11 cellular contexts compared by ENCODE assay signal in genomic region chr17:19263621-19264010, GRCh38. TPM values are rescaled to one million over a fixed set of nuclear protein-coding genes. Genes with fewer than 3 reads are reported as not detected.
DNase-seq lines count a peak whose midpoint lies in the region; ATAC-seq and TF ChIP-seq lines count a peak whose summit lies in the region.
"Had no signal": no experiment of that assay in that cellular context is flagged by ENCODE, and none has a peak within 500 bp of the region (broad histone marks: within the 10 kb centered on the region; RNA-seq: fewer than 3 reads in every experiment).

No MANE protein-coding gene starts in this region.

- TF ChIP-seq CTCF in activated CD8-positive, alpha-beta T cell treated with anti-CD3 and anti-CD28 coated beads for 36 hours (IDR thresholded peaks at IDR 0.05) = no peak

- peak; percentile 41 for DNase-seq in HT1080 (ENCODE audit: low read depth)
- DNase-seq in kidney tubule cell (ENCODE audit: low spot score) = peak; percentile 68
- peak; percentile 53 for DNase-seq in stromal cell of bone marrow (ENCODE audit: low read depth)
- no peak for DNase-seq in activated CD8-positive, alpha-beta T cell treated with anti-CD3 and anti-CD28 coated beads for 36 hours
- no peak for DNase-seq in midbrain (lab: John Stamatoyannopoulos, UW)
- DNase-seq: activated gamma-delta T cell treated with Interleukin-2 at 50 U/mL for 16 hours, NCI-H446 had no signal

- no peaks in the 10 kb centered on the region for H3K4me1 Mint-ChIP-seq in activated CD8-positive, alpha-beta T cell treated with anti-CD3 and anti-CD28 coated beads for 36 hours (ENCODE audit: low read depth)

- POLR2A ChIA-PET in activated CD8-positive, alpha-beta T cell treated with anti-CD3 and anti-CD28 coated beads for 36 hours (lab: Charles Lee) = no interaction called here

- intact Hi-C loops in activated CD8-positive, alpha-beta T cell treated with anti-CD3 and anti-CD28 coated beads for 36 hours (cut with micrococcal nuclease) = no loop called here

- H3K27ac Mint-ChIP-seq in activated CD8-positive, alpha-beta T cell treated with anti-CD3 and anti-CD28 coated beads for 36 hours = no peak overlapping the region

- H3K9me3 Mint-ChIP-seq in activated CD8-positive, alpha-beta T cell treated with anti-CD3 and anti-CD28 coated beads for 36 hours = no peaks in the 10 kb centered on the region

- peaks cover 9% of the 10 kb centered on the region for H3K27me3 Mint-ChIP-seq in activated CD8-positive, alpha-beta T cell treated with anti-CD3 and anti-CD28 coated beads for 36 hours

- no peaks in the 10 kb centered on the region for H3K36me3 Mint-ChIP-seq in activated CD8-positive, alpha-beta T cell treated with anti-CD3 and anti-CD28 coated beads for 36 hours (ENCODE audit: low read depth)

- H3K4me3 Mint-ChIP-seq in activated CD8-positive, alpha-beta T cell treated with anti-CD3 and anti-CD28 coated beads for 36 hours = no peak overlapping the region

- CTCF ChIA-PET in activated CD8-positive, alpha-beta T cell treated with anti-CD3 and anti-CD28 coated beads for 36 hours (lab: Charles Lee) = no interaction called here

- ATAC-seq in GM21381 (IDR thresholded peaks at IDR 0.05; ENCODE audit: unreplicated experiment) (no peak), HG03439 (IDR thresholded peaks at IDR 0.05; ENCODE audit: unreplicated experiment) (no peak)
- ATAC-seq in activated CD8-positive, alpha-beta T cell treated with anti-CD3 and anti-CD28 coated beads for 36 hours = no peak
- ATAC-seq: HepG2 had no signal

- H3K27ac ChIP-seq in cingulate gyrus (ENCODE audit: low read depth, low read length) = peak overlapping the region; percentile 94

RNA-seq across cellular contexts. Expression of gene EPN2, which starts 26.4 kb away (rescaled TPM):
- total RNA-seq in HT1080 (2014; rRNA removed; shearing (Covaris generic)) = 13.5 and 15.8 TPM in 2 replicates
- 10.3 and 14.2 TPM in 2 replicates for polyA plus RNA-seq in HT1080 (2015; cell fraction: cytosol; rRNA removed)
- polyA plus RNA-seq in HT1080 (2015; cell fraction: nucleus; rRNA removed) = 21.0 and 21.9 TPM in 2 replicates
- total RNA-seq in activated CD8-positive, alpha-beta T cell treated with anti-CD3 and anti-CD28 coated beads for 36 hours = 1 to 10 TPM; 3.2 to 4.6 TPM

Comparison
In these comparisons a context has a peak if more than half of its experiments do, and no peak if none do; other contexts are left out.
1. DNase-seq: peak in HT1080 (single experiment), kidney tubule cell (single experiment) and stromal cell of bone marrow (single experiment); none in activated CD8-positive, alpha-beta T cell treated with anti-CD3 and anti-CD28 coated beads for 36 hours (single experiment) and midbrain (single experiment).